ENCODE assay signal across 8 cellular contexts in genomic region chr7:6705959-6706665, GRCh38. TPM values are rescaled to one million over a fixed set of nuclear protein-coding genes. Genes with fewer than 3 reads are reported as not detected.
DNase-seq lines count a peak whose midpoint lies in the region; ATAC-seq, FAIRE-seq and TF ChIP-seq lines count a peak whose summit lies in the region.

No MANE protein-coding gene starts in this region.

- H3K36me3 ChIP-seq in SK-N-SH (replicated peaks in 1 of 2; ENCODE audit: control insufficient read depth in 1 of 2, insufficient read depth in 2 of 2, low read length in 1 of 2) = peaks cover 25 to 41% of the 10 kb centered on the region in 2 experiments
- peaks cover 35% of the 10 kb centered on the region for H3K36me3 ChIP-seq in K562 (ENCODE audit: control insufficient read depth, insufficient read depth, low read length)

- H3K4me2 ChIP-seq in SK-N-SH (peak overlapping the region; percentile 87), K562 (ENCODE audit: insufficient read depth, low read length) (peak overlapping the region; percentile 100)

- DNase-seq in AG20443 (ENCODE audit: low spot score) = peak; percentile 59
- no peak for DNase-seq in SK-N-SH
- peak; percentile 55 to 76 (median 60) for DNase-seq in K562 (ENCODE audit: extremely low read depth in 1 of 4, low spot score in 3 of 4)
- peak; percentile 24 for DNase-seq in iPS-NIHi7 (ENCODE audit: extremely low spot score)
- DNase-seq in stimulated activated CD4-positive, alpha-beta T cell treated with anti-CD3 and anti-CD28 coated beads, Interleukin-12 subunit alpha, Interleukin-12 subunit beta, amount 100 ng/mL, for 48 hours (ENCODE audit: low read depth in 2 of 3, low spot score in 1 of 3) = peak in 2 of 3 donors; percentile 13 to 17
- DNase-seq in NCI-H524 (lab: John Stamatoyannopoulos, UW) = no peak

- ATAC-seq in GM19035 (IDR thresholded peaks at IDR 0.05; ENCODE audit: unreplicated experiment) (peak; percentile 26), HG03175 (IDR thresholded peaks at IDR 0.05; ENCODE audit: unreplicated experiment) (peak; percentile 34), K562 (peak; percentile 74)

- H2AFZ ChIP-seq in SK-N-SH (ENCODE audit: low read depth) = peak overlapping the region; percentile 90; the same call in 1 of the 2 replicates
- peak overlapping the region; percentile 69 for H2AFZ ChIP-seq in K562 (ENCODE audit: low read depth, low read length)

- 3% methylated on average over 18 of the region's 47 CpGs for WGBS in SK-N-SH (ENCODE audit: low lambda C conversion rate)
- WGBS in K562 (ENCODE audit: insufficient coverage, low coverage, missing lambda C conversion rate) = 2% methylated on average over 39 of the region's 47 CpGs

- peaks cover 0 to 4% of the 10 kb centered on the region in 2 experiments; a peak in 1 of 4 replicates for H3K4me1 ChIP-seq in SK-N-SH (ENCODE audit: control insufficient read depth in 1 of 2, insufficient read depth in 2 of 2, low read depth in 1 of 2, low read length in 1 of 2)
- peaks cover 3 to 17% of the 10 kb centered on the region in 2 experiments; a peak in 4 of 5 replicates for H3K4me1 ChIP-seq in K562 (replicated peaks in 1 of 2; ENCODE audit: control insufficient read depth in 2 of 2, insufficient read depth in 2 of 2, low read length in 2 of 2)

- POLR2A ChIA-PET in SK-N-SH (lab: Yijun Ruan, JAX) = no interaction called here
- POLR2A ChIA-PET in K562 (lab: Yijun Ruan, JAX) = no interaction called here

- in situ Hi-C loops in K562 (cut with MboI) = no loop called here

- TF ChIP-seq EP300 in SK-N-SH (IDR thresholded peaks at IDR 0.05; ENCODE audit: borderline replicate concordance in 1 of 2, low read depth in 1 of 2, low read length in 1 of 2) (no peak), K562 (IDR thresholded peaks at IDR 0.05; ENCODE audit: low read length) (no peak; the same call in 1 of the 2 replicates)

- H3K27me3 ChIP-seq in SK-N-SH (ENCODE audit: insufficient read depth) (no peaks in the 10 kb centered on the region), K562 (ENCODE audit: control insufficient read depth in 2 of 2, insufficient read depth in 2 of 2, low read length in 2 of 2) (peaks cover 5 to 19% of the 10 kb centered on the region in 2 experiments; a peak in 4 of 5 replicates)

- H3F3A ChIP-seq in SK-N-SH (replicated peaks; ENCODE audit: insufficient read depth) = peaks cover 8% of the 10 kb centered on the region

- CTCF ChIA-PET in SK-N-SH (lab: Yijun Ruan, JAX) = no interaction called here
- CTCF ChIA-PET in K562 (lab: Yijun Ruan, JAX; ENCODE audit: low intra/inter-chr PET ratio) = no interaction called here

- TF ChIP-seq CTCF in SK-N-SH (IDR thresholded peaks at IDR 0.05) (no peak), K562 (IDR thresholded peaks at IDR 0.05 in 2 of 3, conservative IDR thresholded peaks at IDR 0.05 in 1 of 3; ENCODE audit: insufficient read depth in 2 of 3, low read depth in 1 of 3, low read length in 3 of 3) (no peak)

- H4K20me1 ChIP-seq in SK-N-SH (ENCODE audit: insufficient read depth) (no peaks in the 10 kb centered on the region), K562 (replicated peaks; ENCODE audit: control insufficient read depth, insufficient read depth, low read length) (no peaks in the 10 kb centered on the region; the same call in 1 of the 2 replicates)

- TF ChIP-seq POLR2A in K562 (conservative IDR thresholded peaks at IDR 0.05) = no peak; the same call in 1 of the 2 replicates

- H3K9ac ChIP-seq in SK-N-SH = peak overlapping the region; percentile 92
- H3K9ac ChIP-seq in K562 (ENCODE audit: insufficient read depth in 1 of 2, low read depth in 2 of 2, low read length in 2 of 2) = peak overlapping the region; percentile 92 to 99

- H3K27ac ChIP-seq in SK-N-SH (ENCODE audit: low read depth in 2 of 2, low read length in 1 of 2) (peak overlapping the region; percentile 60 to 67; a peak in 3 of 4 replicates), K562 (ENCODE audit: extremely low read depth, low read depth, low read length) (peak overlapping the region; percentile 91)

- no peaks in the 10 kb centered on the region for H3K9me2 ChIP-seq in SK-N-SH

- peak; percentile 91 for FAIRE-seq in K562 (lab: Jason Lieb, UNC)

- intact Hi-C loops in K562 (cut with micrococcal nuclease) = no loop called here

- H3K4me3 ChIP-seq in SK-N-SH (ENCODE audit: low read depth in 2 of 2, low read length in 1 of 2) = peak overlapping the region; percentile 58 to 88
- peak overlapping the region; percentile 97 for H3K4me3 ChIP-seq in K562

- TSS peak; percentile 49 for BruUV-seq in K562 (replicated peaks; lab: Mats Ljungman, UMichigan)

- H3K79me2 ChIP-seq in SK-N-SH (ENCODE audit: insufficient read depth) (peaks cover 51% of the 10 kb centered on the region), K562 (ENCODE audit: control insufficient read depth, insufficient read depth, low read length) (peaks cover 55% of the 10 kb centered on the region)

- TF ChIP-seq RAD21 in SK-N-SH (IDR thresholded peaks at IDR 0.05; ENCODE audit: low read length) (no peak), K562 (CRISPR knock-in tag; conservative IDR thresholded peaks at IDR 0.05 in 1 of 2, IDR thresholded peaks at IDR 0.05 in 1 of 2) (no peak)

- H3K9me3 ChIP-seq in SK-N-SH (peaks cover 13% of the 10 kb centered on the region; the same call in 1 of the 2 replicates), K562 (replicated peaks; ENCODE audit: control insufficient read depth, insufficient read depth, low read depth, low read length) (peaks cover 20% of the 10 kb centered on the region)

- no peaks in the 10 kb centered on the region for H3K9me1 ChIP-seq in K562 (ENCODE audit: control insufficient read depth, insufficient read depth, low read length)

TF ChIP-seq in SK-N-SH, 30 proteins besides CTCF, POLR2A, EP300 and RAD21 (continues in another document):
- TF ChIP-seq SMC3 (IDR thresholded peaks at IDR 0.05; ENCODE audit: low read depth, low read length) = no peak
- TF ChIP-seq FOSL2 (IDR thresholded peaks at IDR 0.05; ENCODE audit: borderline replicate concordance, low read depth) = no peak

TF ChIP-seq in K562, 482 proteins besides CTCF, POLR2A, EP300 and RAD21 (continues in another document):
- TF ChIP-seq HNRNPLL (IDR thresholded peaks at IDR 0.05; ENCODE audit: low read depth, low read length, poor library complexity, severe bottlenecking) (peak; percentile 37), KAT7 (CRISPR knock-in tag; IDR thresholded peaks at IDR 0.05; ENCODE audit: borderline replicate concordance) (no peak), MEF2A (IDR thresholded peaks at IDR 0.05; ENCODE audit: control insufficient read depth, low read depth, low read length) (no peak)

RNA-seq across cellular contexts. Expression of gene ZNF12, which starts 0.6 kb away (rescaled TPM):
- polyA plus RNA-seq in SK-N-SH (2012; rRNA removed) = 9.5 and 15.2 TPM in 2 replicates
- 9.3 and 10.2 TPM in 2 replicates for polyA plus RNA-seq in SK-N-SH (2012; cell fraction: cytosol; rRNA removed)
- 22.7 and 45.7 TPM in 2 replicates for polyA plus RNA-seq in SK-N-SH (2012; cell fraction: nucleus; rRNA removed)
- total RNA-seq in K562 (2011; cell fraction: chromatin; rRNA removed; ENCODE audit: low replicate concordance) = 15.9 and 67.2 TPM in 2 replicates
- 11.5 and 19.3 TPM in 2 replicates for total RNA-seq in K562 (2011; cell fraction: nucleolus; rRNA removed)
- 22.7 and 23.4 TPM in 2 replicates for total RNA-seq in K562 (2011; cell fraction: nucleoplasm; rRNA removed)
- total RNA-seq in K562 (2014; rRNA removed) = 12.9 and 13.3 TPM in 2 replicates
- total RNA-seq in K562 (2014; rRNA removed; fragmentation: Illumina TruSeq; extraction: Trizol) = 19.3 and 23.4 TPM in 2 replicates
- total RNA-seq in K562 (2015; rRNA removed; fragmentation: Illumina TruSeq; extraction: Trizol) = 19.2 and 20.3 TPM in 2 replicates
- total RNA-seq in K562 (2021) = 15.0 and 21.1 TPM in 2 replicates
- 32.3 and 34.7 TPM in 2 replicates for polyA plus RNA-seq in K562 (2011; rRNA removed)
- 6.7 and 10.5 TPM in 2 replicates for polyA plus RNA-seq in K562 (2011; cell fraction: cytosol; rRNA removed)
- 52.8 and 97.8 TPM in 2 replicates for polyA plus RNA-seq in K562 (2011; cell fraction: nucleus; rRNA removed)
- polyA plus RNA-seq in K562 (2012) = 9.4 and 16.5 TPM in 2 replicates
- polyA plus RNA-seq in K562 (2014; fragmentation: Illumina TruSeq; extraction: Trizol) = 13.8 and 14.7 TPM in 2 replicates
- 1 to 10 TPM; 5.8 to 7.3 TPM for polyA plus RNA-seq in K562 (2014; fragmentation: Nextera tagmentation; extraction: Ambion mirVana)
- polyA plus RNA-seq in K562 (2014; rRNA removed) = 14.8 and 18.9 TPM in 2 replicates
- 27.6 and 41.2 TPM in 2 replicates for polyA minus RNA-seq in K562 (2011; rRNA and poly(A)+ RNA removed)
- 14.7 and 22.5 TPM in 2 replicates for polyA minus RNA-seq in K562 (2011; cell fraction: cytosol; rRNA and poly(A)+ RNA removed)
- 14.8 and 31.2 TPM in 2 replicates for polyA minus RNA-seq in K562 (2011; cell fraction: nucleus; rRNA and poly(A)+ RNA removed)

RNA-seq across cellular contexts. Expression of gene RSPH10B2, which starts 47.8 kb away (rescaled TPM):
- 0.02 and 0.10 TPM in 2 replicates for polyA plus RNA-seq in SK-N-SH (2012; rRNA removed)
- polyA plus RNA-seq in SK-N-SH (2012; cell fraction: cytosol; rRNA removed) = 0.01 and 0.04 TPM in 2 replicates
- polyA plus RNA-seq in SK-N-SH (2012; cell fraction: nucleus; rRNA removed) = 0.06 and 0.18 TPM in 2 replicates
- 1.0 and 2.0 TPM in 2 replicates for total RNA-seq in K562 (2011; cell fraction: chromatin; rRNA removed; ENCODE audit: low replicate concordance)
- 1.0 TPM in 1 of 2 replicates, not detected in the other for total RNA-seq in K562 (2011; cell fraction: nucleolus; rRNA removed)
- 2.2 and 3.1 TPM in 2 replicates for total RNA-seq in K562 (2011; cell fraction: nucleoplasm; rRNA removed)
- total RNA-seq in K562 (2014; rRNA removed) = not detected in 2 replicates
- total RNA-seq in K562 (2014; rRNA removed; fragmentation: Illumina TruSeq; extraction: Trizol) = 0.11 and 0.19 TPM in 2 replicates
- not detected in 2 replicates for total RNA-seq in K562 (2015; rRNA removed; fragmentation: Illumina TruSeq; extraction: Trizol)
- 0.29 TPM in 1 of 2 replicates, not detected in the other for total RNA-seq in K562 (2021)
- 0.04 TPM in 2 replicates for polyA plus RNA-seq in K562 (2011; rRNA removed)
- polyA plus RNA-seq in K562 (2011; cell fraction: cytosol; rRNA removed) = not detected in 2 replicates
- polyA plus RNA-seq in K562 (2011; cell fraction: nucleus; rRNA removed) = 0.11 and 0.13 TPM in 2 replicates
- not detected in 2 replicates for polyA plus RNA-seq in K562 (2012)
- 0.04 TPM in 1 of 2 replicates, not detected in the other for polyA plus RNA-seq in K562 (2014; fragmentation: Illumina TruSeq; extraction: Trizol)
- under 1 TPM in 1 of 2 experiments, not detected in 1; 0.11 TPM for polyA plus RNA-seq in K562 (2014; fragmentation: Nextera tagmentation; extraction: Ambion mirVana)
- polyA plus RNA-seq in K562 (2014; rRNA removed) = not detected in 2 replicates
- polyA minus RNA-seq in K562 (2011; rRNA and poly(A)+ RNA removed) = not detected in 2 replicates
- not detected in 2 replicates for polyA minus RNA-seq in K562 (2011; cell fraction: cytosol; rRNA and poly(A)+ RNA removed)
- polyA minus RNA-seq in K562 (2011; cell fraction: nucleus; rRNA and poly(A)+ RNA removed) = 1.1 TPM in 2 replicates

Comparison
In these comparisons a context has a peak if more than half of its experiments do, and no peak if none do; other contexts are left out.
1. DNase-seq: peak in AG20443 (single experiment), K562 (4 of 4), iPS-NIHi7 (single experiment) and stimulated activated CD4-positive, alpha-beta T cell treated with anti-CD3 and anti-CD28 coated beads, Interleukin-12 subunit alpha, Interleukin-12 subunit beta, amount 100 ng/mL, for 48 hours (2 of 3); none in SK-N-SH (single experiment) and NCI-H524 (0 of 2).
2. Peak in every context shown above with its lines, with median percentiles within 50 percentile points of each other: ATAC-seq.